In the genomic region with DNA sequence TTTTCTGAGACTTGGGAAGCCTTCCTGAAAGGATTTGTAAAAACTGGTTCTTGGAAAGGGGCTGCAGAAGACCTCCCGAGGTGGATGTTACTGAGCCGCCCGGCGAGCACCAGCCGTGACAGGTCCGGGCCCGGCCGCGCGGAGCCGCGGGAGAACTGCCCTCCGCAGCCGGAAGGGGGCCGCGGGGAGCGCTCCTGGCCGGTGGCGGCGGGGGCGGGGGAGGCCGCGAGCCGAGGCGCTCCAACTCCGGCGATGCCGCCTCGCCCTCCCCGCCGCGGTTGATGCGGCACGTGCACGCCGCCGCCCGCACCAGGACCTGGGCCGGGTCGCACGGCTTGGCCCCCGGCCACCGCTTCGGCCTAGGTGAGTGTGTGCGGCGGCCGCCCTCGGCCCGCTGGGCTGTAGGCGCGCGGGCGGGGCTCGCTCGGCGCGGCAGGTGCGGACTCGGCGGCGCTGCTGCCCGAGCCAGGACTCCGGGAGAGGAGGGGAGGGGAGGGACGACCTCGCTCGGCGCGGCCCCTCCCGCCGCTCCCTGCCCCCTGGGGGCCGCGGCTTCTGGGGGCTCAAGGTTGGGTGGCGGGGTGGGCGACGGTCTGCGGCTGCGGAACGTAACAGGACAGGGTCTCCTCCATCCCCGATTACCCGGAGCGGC, we compare ENCODE assay signal across 8 cellular contexts. TPM values are rescaled to one million over a fixed set of nuclear protein-coding genes. Genes with fewer than 3 reads are reported as not detected.
DNase-seq lines count a peak whose midpoint lies in the region; ATAC-seq and TF ChIP-seq lines count a peak whose summit lies in the region.

No MANE protein-coding gene starts in this region.

- H3K27ac Mint-ChIP-seq in CD4-positive, CD25-positive, alpha-beta regulatory T cell, result peak overlapping the region in 1 of 3 donors; percentile 90
- peak overlapping the region; percentile 94 for H3K27ac Mint-ChIP-seq in activated T-helper 2 cell treated with anti-CD3 and anti-CD28 coated beads, Interferon-gamma antibody, Interleukin-2, Interleukin-4, amounts not matched to agents 10 μg/mL and 5 μg/mL and 100 μg/mL, durations not matched to agents 14 hours and 24 hours and 36 hours
- peak overlapping the region; percentile 74 to 84 for H3K27ac Mint-ChIP-seq in natural killer cell

- peaks cover 31% of the 10 kb centered on the region for H3K4me1 ChIP-seq in CD4-positive, CD25-positive, alpha-beta regulatory T cell (ENCODE audit: control insufficient read depth, insufficient read depth, low read length, poor library complexity, severe bottlenecking)

- peaks cover 30% of the 10 kb centered on the region for H3K27me3 ChIP-seq in CD4-positive, CD25-positive, alpha-beta regulatory T cell (ENCODE audit: control insufficient read depth, insufficient read depth, low read length)

- peak; percentile 37 to 59 (median 53) for DNase-seq in CD4-positive, CD25-positive, alpha-beta regulatory T cell
- peak; percentile 47 for DNase-seq in GM19238 (ENCODE audit: insufficient read length, low spot score)
- DNase-seq in OCI-M1 (lab: John Stamatoyannopoulos, UW), result peak; percentile 86
- peak; percentile 73 for DNase-seq in activated T-helper 2 cell treated with anti-CD3 and anti-CD28 coated beads, Interferon-gamma antibody, Interleukin-2, Interleukin-4, amounts not matched to agents 10 μg/mL and 5 μg/mL and 100 μg/mL, durations not matched to agents 14 hours and 24 hours and 36 hours (ENCODE audit: low spot score)
- DNase-seq in fibroblast of pulmonary artery (ENCODE audit: low read depth), result peak; percentile 54
- peak; percentile 71 for DNase-seq in natural killer cell
- DNase-seq in substantia nigra (lab: John Stamatoyannopoulos, UW), result peak in 46 of 49 donors; percentile 4 to 82 (median 44)

- intact Hi-C loops in activated T-helper 2 cell treated with anti-CD3 and anti-CD28 coated beads, Interferon-gamma antibody, Interleukin-2, Interleukin-4, amounts not matched to agents 10 μg/mL and 5 μg/mL and 100 μg/mL, durations not matched to agents 14 hours and 24 hours and 36 hours (cut with micrococcal nuclease), result loop anchor here (1.0 to 10.0 kb wide), 6 partner anchors 81 to 1243 kb away; partner anchors contain the start of genes BLTP1 and NUDT6
- intact Hi-C loops in natural killer cell (cut with micrococcal nuclease), result no loop called here

- H3K27me3 Mint-ChIP-seq in CD4-positive, CD25-positive, alpha-beta regulatory T cell, result peaks cover 44% of the 10 kb centered on the region
- H3K27me3 Mint-ChIP-seq in activated T-helper 2 cell treated with anti-CD3 and anti-CD28 coated beads, Interferon-gamma antibody, Interleukin-2, Interleukin-4, amounts not matched to agents 10 μg/mL and 5 μg/mL and 100 μg/mL, durations not matched to agents 14 hours and 24 hours and 36 hours (ENCODE audit: low read depth), result peaks cover 4% of the 10 kb centered on the region
- H3K27me3 Mint-ChIP-seq in natural killer cell (ENCODE audit: low read depth in 2 of 2), result peaks cover 13 to 16% of the 10 kb centered on the region in 2 donors

- no peaks in the 10 kb centered on the region for H3K36me3 ChIP-seq in CD4-positive, CD25-positive, alpha-beta regulatory T cell (ENCODE audit: control insufficient read depth, insufficient read depth, low read length)

- H3K27ac ChIP-seq in CD4-positive, CD25-positive, alpha-beta regulatory T cell (ENCODE audit: insufficient read depth, low read length, poor library complexity, severe bottlenecking), result peak overlapping the region; percentile 47
- peak overlapping the region; percentile 49 for H3K27ac ChIP-seq in substantia nigra (ENCODE audit: low read depth, low read length, poor library complexity, severe bottlenecking)

- TF ChIP-seq CTCF in fibroblast of pulmonary artery (IDR thresholded peaks at IDR 0.05; ENCODE audit: low read length, missing control alignments) (peak; percentile 3), natural killer cell (IDR thresholded peaks at IDR 0.05) (peak; percentile 38)

- peak overlapping the region; percentile 86 to 91 (median 88) for H3K4me3 Mint-ChIP-seq in CD4-positive, CD25-positive, alpha-beta regulatory T cell
- H3K4me3 Mint-ChIP-seq in activated T-helper 2 cell treated with anti-CD3 and anti-CD28 coated beads, Interferon-gamma antibody, Interleukin-2, Interleukin-4, amounts not matched to agents 10 μg/mL and 5 μg/mL and 100 μg/mL, durations not matched to agents 14 hours and 24 hours and 36 hours (ENCODE audit: low read depth), result peak overlapping the region; percentile 92
- peak overlapping the region; percentile 92 for H3K4me3 Mint-ChIP-seq in natural killer cell

- H3K9me3 Mint-ChIP-seq in CD4-positive, CD25-positive, alpha-beta regulatory T cell, result peaks cover 0 to 3% (median 0%) of the 10 kb centered on the region in 7 donors
- no peaks in the 10 kb centered on the region for H3K9me3 Mint-ChIP-seq in activated T-helper 2 cell treated with anti-CD3 and anti-CD28 coated beads, Interferon-gamma antibody, Interleukin-2, Interleukin-4, amounts not matched to agents 10 μg/mL and 5 μg/mL and 100 μg/mL, durations not matched to agents 14 hours and 24 hours and 36 hours
- H3K9me3 Mint-ChIP-seq in natural killer cell, result no peaks in the 10 kb centered on the region

- H3K9me3 ChIP-seq in CD4-positive, CD25-positive, alpha-beta regulatory T cell (ENCODE audit: control insufficient read depth in 2 of 2, low read length in 2 of 2), result no peaks in the 10 kb centered on the region

- H3K4me3 ChIP-seq in CD4-positive, CD25-positive, alpha-beta regulatory T cell (ENCODE audit: low read depth, low read length), result no peak overlapping the region
- H3K4me3 ChIP-seq in fibroblast of pulmonary artery (replicated peaks; ENCODE audit: low read depth, low read length), result peak overlapping the region; percentile 69

- H3K36me3 Mint-ChIP-seq in CD4-positive, CD25-positive, alpha-beta regulatory T cell, result peaks cover 4% of the 10 kb centered on the region
- peaks cover 50% of the 10 kb centered on the region for H3K36me3 Mint-ChIP-seq in activated T-helper 2 cell treated with anti-CD3 and anti-CD28 coated beads, Interferon-gamma antibody, Interleukin-2, Interleukin-4, amounts not matched to agents 10 μg/mL and 5 μg/mL and 100 μg/mL, durations not matched to agents 14 hours and 24 hours and 36 hours (ENCODE audit: low read depth)
- no peaks in the 10 kb centered on the region for H3K36me3 Mint-ChIP-seq in natural killer cell

- H3K4me1 Mint-ChIP-seq in CD4-positive, CD25-positive, alpha-beta regulatory T cell, result peaks cover 10 to 34% (median 22%) of the 10 kb centered on the region in 4 donors
- peaks cover 37% of the 10 kb centered on the region for H3K4me1 Mint-ChIP-seq in activated T-helper 2 cell treated with anti-CD3 and anti-CD28 coated beads, Interferon-gamma antibody, Interleukin-2, Interleukin-4, amounts not matched to agents 10 μg/mL and 5 μg/mL and 100 μg/mL, durations not matched to agents 14 hours and 24 hours and 36 hours (ENCODE audit: low read depth)
- peaks cover 29 to 36% of the 10 kb centered on the region in 2 donors for H3K4me1 Mint-ChIP-seq in natural killer cell

- ATAC-seq in CD4-positive, CD25-positive, alpha-beta regulatory T cell (ENCODE audit: low read depth in 2 of 2), result peak; percentile 56 to 69
- ATAC-seq in HG03378 (IDR thresholded peaks at IDR 0.05; ENCODE audit: unreplicated experiment), result peak; percentile 33
- ATAC-seq in natural killer cell, result peak; percentile 72 to 84 (median 79)

RNA-seq across cellular contexts. Expression of gene SPRY1, which starts 1.7 kb away (rescaled TPM):
- 6.4 TPM for total RNA-seq in CD4-positive, CD25-positive, alpha-beta regulatory T cell
- 1 to 10 TPM; 2.0 to 5.1 (median 3.8) TPM for polyA plus RNA-seq in CD4-positive, CD25-positive, alpha-beta regulatory T cell
- total RNA-seq in activated T-helper 2 cell treated with anti-CD3 and anti-CD28 coated beads, Interferon-gamma antibody, Interleukin-2, Interleukin-4, amounts not matched to agents 10 μg/mL and 5 μg/mL and 100 μg/mL, durations not matched to agents 14 hours and 24 hours and 36 hours, result 59.1 and 61.8 TPM in 2 replicates
- 1 to 10 TPM; 8.7 to 9.8 (median 9.5) TPM for total RNA-seq in natural killer cell
